Comparison of ENCODE assay signal across 17 cellular contexts in the genomic region with DNA sequence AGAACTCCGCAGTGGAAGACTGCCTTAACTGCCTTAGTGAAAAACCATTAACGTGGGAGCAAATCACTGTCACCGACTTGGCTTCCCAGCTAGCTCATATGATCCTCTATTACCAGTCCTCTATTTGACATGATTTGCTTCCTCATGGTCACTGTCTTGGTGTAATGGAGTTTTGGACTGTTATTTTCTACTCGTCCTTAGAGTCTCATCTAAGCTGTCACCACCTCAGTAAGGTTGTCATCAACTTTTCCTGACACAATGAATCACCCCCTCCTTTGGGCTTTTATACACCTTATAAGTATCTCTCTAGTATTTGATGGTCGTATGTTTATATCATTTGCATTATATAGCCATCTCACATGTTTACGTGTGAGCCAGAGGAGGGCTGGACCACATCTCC.
A peak's percentile ranks its signal among the peaks of the same experiment; 100 is the strongest.
DNase-seq lines count a peak whose midpoint lies in the region; ATAC-seq and TF ChIP-seq lines count a peak whose summit lies in the region.
"Had no signal": no experiment of that assay in that cellular context is flagged by ENCODE, and none has a peak within 500 bp of the region (broad histone marks: within the 10 kb centered on the region; RNA-seq: fewer than 3 reads in every experiment).

No MANE protein-coding gene starts in this region.

- H3K9ac ChIP-seq in colonic mucosa (ENCODE audit: low read depth in 2 of 2, low read length in 2 of 2): no peak overlapping the region
- H3K9ac ChIP-seq: BLaER1 had no signal

- 68 to 80% methylated on average over 4 to 6 of the region's 6 CpGs for WGBS in transverse colon (ENCODE audit: low coverage in 1 of 2), 2 donors

- H3K9me3 ChIP-seq in colonic mucosa: no peaks in the 10 kb centered on the region
- no peaks in the 10 kb centered on the region for H3K9me3 ChIP-seq in transverse colon
- H3K9me3 ChIP-seq: BLaER1, Caco-2 had no signal

- TF ChIP-seq EP300 in transverse colon (IDR thresholded peaks at IDR 0.05; ENCODE audit: low read depth): no peak

- peak; percentile 67 for DNase-seq in NCI-H510A treated with DMSO at 0.1 percent for 48 hours (lab: John Stamatoyannopoulos, UW)
- no peak for DNase-seq in NCI-H510A (lab: John Stamatoyannopoulos, UW)
- DNase-seq in colonic mucosa: no peak
- DNase-seq in left ventricle myocardium superior: no peak
- DNase-seq in transverse colon: no peak
- DNase-seq in activated CD4-positive, CD25-positive, alpha-beta regulatory T cell treated with anti-CD3 and anti-CD28 coated beads, Interleukin-2, amount 50 U/mL, for 72 hours: no peak
- DNase-seq in superior temporal gyrus (ENCODE audit: extremely low spot score): no peak
- no peak for DNase-seq in stimulated activated naive CD4-positive, alpha-beta T cell treated with Interleukin-2 at 50 U/mL for 16 hours (lab: John Stamatoyannopoulos, UW)
- DNase-seq: 8988T; AML-193; Caco-2; CD8-positive, alpha-beta memory T cell; DND-41; GDM1; GOT3; H9 had no signal

- ATAC-seq in left ventricle myocardium superior: peak; percentile 68

- H3K27ac ChIP-seq in colonic mucosa (peak overlapping the region; percentile 29), transverse colon (peak overlapping the region in 3 of 4 donors; percentile 49 to 72 (median 64))
- H3K27ac ChIP-seq: BLaER1 had no signal

- in situ Hi-C loops in transverse colon (cut with MboI; ENCODE audit: low pct_ligation_motif_present in 1 of 4, low pct_unique_long_range_greater_than_20kb in 1 of 4, low sequenced_read_pairs in 3 of 4): no loop called here

- H3K27me3 ChIP-seq in colonic mucosa (no peaks in the 10 kb centered on the region), transverse colon (no peaks in the 10 kb centered on the region)
- H3K27me3 ChIP-seq: BLaER1 had no signal

- H3K4me1 ChIP-seq in colonic mucosa (no peaks in the 10 kb centered on the region), transverse colon (peaks cover 4 to 29% (median 13%) of the 10 kb centered on the region in 4 donors)
- H3K4me1 ChIP-seq: BLaER1, Caco-2 had no signal

- no peak for TF ChIP-seq CTCF in colonic mucosa (IDR thresholded peaks at IDR 0.05)
- no peak for TF ChIP-seq CTCF in transverse colon (IDR thresholded peaks at IDR 0.05)

- H3K36me3 ChIP-seq in colonic mucosa (no peaks in the 10 kb centered on the region), transverse colon (no peaks in the 10 kb centered on the region)

- TF ChIP-seq POLR2A in transverse colon (IDR thresholded peaks at IDR 0.05): no peak

- intact Hi-C loops in colonic mucosa (cut with DNase I) (no loop called here), left ventricle myocardium superior (cut with micrococcal nuclease) (no loop called here), transverse colon (cut with DNase I; ENCODE audit: low total_unique reads) (no loop called here)

- no peak overlapping the region for H3K4me3 ChIP-seq in colonic mucosa
- no peak overlapping the region for H3K4me3 ChIP-seq in transverse colon
- H3K4me3 ChIP-seq: BLaER1 had no signal
